8 cellular contexts compared by ENCODE assay signal in the genomic region with DNA sequence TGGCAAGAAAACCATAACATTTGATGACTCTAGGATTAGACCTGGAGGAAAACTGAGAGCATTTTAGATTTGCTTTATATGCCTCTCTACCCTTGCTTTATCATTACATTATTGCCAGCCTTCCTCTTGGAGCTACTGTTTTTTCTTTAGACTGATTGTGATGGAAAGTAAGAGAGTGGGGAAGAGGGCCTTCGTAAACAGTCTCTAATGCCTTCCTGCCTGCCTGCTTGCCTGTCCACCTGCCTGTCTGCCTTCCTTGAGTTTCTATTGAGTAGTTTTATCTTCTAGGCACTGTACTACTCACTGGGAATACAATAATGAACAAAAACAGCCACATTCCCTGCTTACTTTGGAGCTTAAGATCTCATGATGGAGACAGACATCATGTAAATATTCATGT.
"Had no signal": no experiment of that assay in that cellular context is flagged by ENCODE, and none has a peak within 500 bp of the region (broad histone marks: within the 10 kb centered on the region; RNA-seq: fewer than 3 reads in every experiment).

No MANE protein-coding gene starts in this region.

- H3K36me3 ChIP-seq: HAP-1 had no signal

- ATAC-seq: HCT116 had no signal

- H3K4me3 Mint-ChIP-seq: H9, HFFc6 had no signal

- H3K9me3 ChIP-seq: HAP-1 had no signal

- H3K27ac ChIP-seq: GM23248 had no signal

- H2AFZ ChIP-seq: GM23248 had no signal

- DNase-seq: GM23248, GOT3, H7, H9, HCEC 1CT, HFFc6 had no signal

- H3K27ac Mint-ChIP-seq: H9, HFFc6 had no signal

- H3K9ac ChIP-seq: GM23248 had no signal

- H3K4me3 ChIP-seq: GM23248, HAP-1 had no signal

- H3K9me3 Mint-ChIP-seq: H9, HFFc6 had no signal
